Comparison of ENCODE assay signal across 24 cellular contexts in genomic region chr13:76860706-76861105, GRCh38.
"Had no signal": no experiment of that assay in that cellular context is flagged by ENCODE, and none has a peak within 500 bp of the region (broad histone marks: within the 10 kb centered on the region; RNA-seq: fewer than 3 reads in every experiment).

No MANE protein-coding gene starts in this region.

- H3K27me3 ChIP-seq: esophagus muscularis mucosa, gastrocnemius medialis, ovary, right lobe of liver, tibial nerve, upper lobe of right lung, uterus had no signal

- H3K27ac ChIP-seq: esophagus muscularis mucosa, gastrocnemius medialis, ovary, right lobe of liver, thoracic aorta, tibial nerve, upper lobe of right lung, uterus had no signal

- ATAC-seq: gastrocnemius medialis; left lobe of liver; mucosa of descending colon; right lobe of liver; stimulated activated naive B cell treated with anti-CD40 and anti-IgM and Interleukin-4, amounts not matched to agents 10 μg/mL and 1 μg/mL and 100 μg/mL, for 72 hours; upper lobe of right lung had no signal

- H3K36me3 ChIP-seq: esophagus muscularis mucosa, gastrocnemius medialis, ovary, right lobe of liver, thoracic aorta, tibial nerve, upper lobe of right lung, uterus had no signal

- H3K4me3 ChIP-seq: esophagus muscularis mucosa, gastrocnemius medialis, lung, mucosa of descending colon, ovary, right lobe of liver, thoracic aorta, tibial nerve, upper lobe of right lung, uterus had no signal

- H3K4me1 ChIP-seq: right lobe of liver, upper lobe of right lung, uterus had no signal

- FAIRE-seq: colon, kidney, small intestine had no signal

- DNase-seq: effector CD8-positive, alpha-beta T cell; endodermal cell; gastrocnemius medialis; head of caudate nucleus; kidney; mesenchymal stem cell; mucosa of descending colon; naive B cell; nucleus accumbens; ovary; posterior cingulate gyrus; right lobe of liver; small intestine; stimulated activated CD4-positive, alpha-beta T cell treated with anti-CD3 and anti-CD28 coated beads, Interleukin-15, amount 100 ng/mL, for 24 hours; stimulated activated CD4-positive, alpha-beta T cell treated with anti-CD3 and anti-CD28 coated beads, Interleukin-2, amount 100 ng/mL, for 48 hours; stimulated activated naive B cell treated with anti-CD40 and anti-IgM and Interleukin-4, amounts not matched to agents 10 μg/mL and 1 μg/mL and 100 μg/mL, for 72 hours; upper lobe of right lung; uterus had no signal

- H3K9me3 ChIP-seq: esophagus muscularis mucosa, gastrocnemius medialis, mucosa of descending colon, ovary, right lobe of liver, thoracic aorta, tibial nerve, upper lobe of right lung, uterus had no signal
